8 cellular contexts compared by ENCODE assay signal in the genomic region with DNA sequence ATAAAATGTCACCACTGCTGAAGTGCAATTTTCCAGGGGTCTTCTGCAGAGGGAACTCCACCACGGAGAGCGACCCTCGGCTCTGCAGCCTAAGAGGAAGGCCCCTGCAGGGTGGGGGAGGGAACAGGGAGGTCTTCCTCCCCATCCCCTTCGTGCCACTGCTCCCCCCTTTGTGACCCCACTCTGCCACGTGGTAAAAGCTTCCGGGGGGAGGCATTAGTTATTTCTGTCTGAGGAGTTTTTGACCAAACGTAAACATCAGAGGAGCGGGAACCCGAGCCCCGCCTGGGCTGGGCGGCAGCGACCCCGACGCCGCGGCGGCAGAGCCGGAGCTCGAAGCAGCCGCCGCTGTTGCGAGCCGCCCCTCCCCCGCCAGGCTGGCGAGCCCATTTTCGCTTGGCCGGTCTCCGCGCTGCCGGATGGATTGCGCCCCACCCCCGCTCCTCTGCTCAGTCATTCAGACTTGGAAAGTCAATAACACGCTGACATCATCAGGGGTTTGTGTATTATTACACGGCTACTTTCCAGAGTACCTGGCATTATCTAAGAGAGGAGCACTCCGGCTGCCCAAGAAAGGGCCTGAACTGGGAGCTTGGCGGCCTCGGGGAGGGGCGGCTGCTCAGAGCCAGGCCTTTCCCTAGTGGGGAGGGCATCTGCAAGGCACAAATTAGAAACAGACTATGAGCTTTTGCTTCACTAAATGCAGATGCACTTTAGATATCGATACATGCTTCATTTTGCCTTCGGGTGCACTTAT.
DNase-seq lines count a peak whose midpoint lies in the region; ATAC-seq and TF ChIP-seq lines count a peak whose summit lies in the region.

No MANE protein-coding gene starts in this region.

- H3K27ac Mint-ChIP-seq in activated T-cell treated with anti-CD3 and anti-CD28 coated beads, Interleukin-2, amount 50 U/mL, for 24 hours, result peak overlapping the region; percentile 97

- peak; percentile 79 for TF ChIP-seq RAD21 in Ishikawa (IDR thresholded peaks at IDR 0.05; ENCODE audit: low read depth)

- H3K4me1 ChIP-seq in mucosa of stomach (ENCODE audit: control insufficient read depth, insufficient read depth, low read length), result peaks cover 64% of the 10 kb centered on the region

- no peaks in the 10 kb centered on the region for H3K27me3 Mint-ChIP-seq in activated T-cell treated with anti-CD3 and anti-CD28 coated beads, Interleukin-2, amount 50 U/mL, for 24 hours

- H3K4me1 Mint-ChIP-seq in activated T-cell treated with anti-CD3 and anti-CD28 coated beads, Interleukin-2, amount 50 U/mL, for 24 hours (ENCODE audit: low read depth), result peaks cover 59% of the 10 kb centered on the region

- H3K9ac ChIP-seq in mucosa of stomach (ENCODE audit: low read length), result peak overlapping the region; percentile 80

- H3K27me3 ChIP-seq in mucosa of stomach (ENCODE audit: control insufficient read depth, insufficient read depth, low read length), result no peaks in the 10 kb centered on the region

- peak overlapping the region; percentile 65 for H3K4me3 ChIP-seq in mucosa of stomach (ENCODE audit: low read length)

- DNase-seq in DMS153 (lab: John Stamatoyannopoulos, UW) (peak; percentile 99), OCI-M2 (lab: John Stamatoyannopoulos, UW; ENCODE audit: unreplicated experiment) (peak; percentile 83), erythroblast (lab: John Stamatoyannopoulos, UW) (peak; percentile 98)
- peak; percentile 98 for DNase-seq in activated T-cell treated with anti-CD3 and anti-CD28 coated beads, Interleukin-2, amount 50 U/mL, for 24 hours
- DNase-seq in stimulated activated CD8-positive, alpha-beta memory T cell treated with anti-CD3 and anti-CD28 coated beads, Interleukin-4, amount 100 ng/mL, for 48 hours, result peak; percentile 97

- peak; percentile 70 for TF ChIP-seq POLR2A in erythroblast (IDR thresholded peaks at IDR 0.05; ENCODE audit: low read length)

- no peaks in the 10 kb centered on the region for H3K9me3 ChIP-seq in mucosa of stomach (ENCODE audit: control insufficient read depth, low read length)

- no peaks in the 10 kb centered on the region for H3K36me3 Mint-ChIP-seq in activated T-cell treated with anti-CD3 and anti-CD28 coated beads, Interleukin-2, amount 50 U/mL, for 24 hours (ENCODE audit: low read depth)

- peak; percentile 73 for ATAC-seq in GM21619 (IDR thresholded peaks at IDR 0.05; ENCODE audit: unreplicated experiment)

- peak overlapping the region; percentile 74 for H3K4me3 Mint-ChIP-seq in activated T-cell treated with anti-CD3 and anti-CD28 coated beads, Interleukin-2, amount 50 U/mL, for 24 hours

- H3K36me3 ChIP-seq in mucosa of stomach (ENCODE audit: control insufficient read depth, insufficient read depth, low read length), result no peaks in the 10 kb centered on the region

- peak; percentile 99 for TF ChIP-seq EP300 in Ishikawa (IDR thresholded peaks at IDR 0.05; ENCODE audit: borderline replicate concordance)

- no peaks in the 10 kb centered on the region for H3K9me3 Mint-ChIP-seq in activated T-cell treated with anti-CD3 and anti-CD28 coated beads, Interleukin-2, amount 50 U/mL, for 24 hours

TF ChIP-seq in Ishikawa, 13 proteins besides CTCF, POLR2A, EP300 and RAD21:
- peak; percentile 96 for TF ChIP-seq ZBTB7A (IDR thresholded peaks at IDR 0.05; ENCODE audit: low read depth)
- TF ChIP-seq EGR1 (IDR thresholded peaks at IDR 0.05), result peak; percentile 96
- TF ChIP-seq, protein P1, sequence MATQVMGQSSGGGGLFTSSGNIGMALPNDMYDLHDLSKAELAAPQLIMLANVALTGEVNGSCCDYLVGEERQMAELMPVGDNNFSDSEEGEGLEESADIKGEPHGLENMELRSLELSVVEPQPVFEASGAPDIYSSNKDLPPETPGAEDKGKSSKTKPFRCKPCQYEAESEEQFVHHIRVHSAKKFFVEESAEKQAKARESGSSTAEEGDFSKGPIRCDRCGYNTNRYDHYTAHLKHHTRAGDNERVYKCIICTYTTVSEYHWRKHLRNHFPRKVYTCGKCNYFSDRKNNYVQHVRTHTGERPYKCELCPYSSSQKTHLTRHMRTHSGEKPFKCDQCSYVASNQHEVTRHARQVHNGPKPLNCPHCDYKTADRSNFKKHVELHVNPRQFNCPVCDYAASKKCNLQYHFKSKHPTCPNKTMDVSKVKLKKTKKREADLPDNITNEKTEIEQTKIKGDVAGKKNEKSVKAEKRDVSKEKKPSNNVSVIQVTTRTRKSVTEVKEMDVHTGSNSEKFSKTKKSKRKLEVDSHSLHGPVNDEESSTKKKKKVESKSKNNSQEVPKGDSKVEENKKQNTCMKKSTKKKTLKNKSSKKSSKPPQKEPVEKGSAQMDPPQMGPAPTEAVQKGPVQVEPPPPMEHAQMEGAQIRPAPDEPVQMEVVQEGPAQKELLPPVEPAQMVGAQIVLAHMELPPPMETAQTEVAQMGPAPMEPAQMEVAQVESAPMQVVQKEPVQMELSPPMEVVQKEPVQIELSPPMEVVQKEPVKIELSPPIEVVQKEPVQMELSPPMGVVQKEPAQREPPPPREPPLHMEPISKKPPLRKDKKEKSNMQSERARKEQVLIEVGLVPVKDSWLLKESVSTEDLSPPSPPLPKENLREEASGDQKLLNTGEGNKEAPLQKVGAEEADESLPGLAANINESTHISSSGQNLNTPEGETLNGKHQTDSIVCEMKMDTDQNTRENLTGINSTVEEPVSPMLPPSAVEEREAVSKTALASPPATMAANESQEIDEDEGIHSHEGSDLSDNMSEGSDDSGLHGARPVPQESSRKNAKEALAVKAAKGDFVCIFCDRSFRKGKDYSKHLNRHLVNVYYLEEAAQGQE (IDR thresholded peaks at IDR 0.05; ENCODE audit: low read depth), result peak; percentile 11; the same call in 1 of the 2 replicates
- peak; percentile 96 for TF ChIP-seq NFIC (IDR thresholded peaks at IDR 0.05)
- peak; percentile 99 for TF ChIP-seq TCF12 (IDR thresholded peaks at IDR 0.05; ENCODE audit: low read depth)
- peak; percentile 96 for TF ChIP-seq TEAD4 (IDR thresholded peaks at IDR 0.05)
- TF ChIP-seq CEBPB (IDR thresholded peaks at IDR 0.05), result peak; percentile 92
- TF ChIP-seq, protein P2, sequence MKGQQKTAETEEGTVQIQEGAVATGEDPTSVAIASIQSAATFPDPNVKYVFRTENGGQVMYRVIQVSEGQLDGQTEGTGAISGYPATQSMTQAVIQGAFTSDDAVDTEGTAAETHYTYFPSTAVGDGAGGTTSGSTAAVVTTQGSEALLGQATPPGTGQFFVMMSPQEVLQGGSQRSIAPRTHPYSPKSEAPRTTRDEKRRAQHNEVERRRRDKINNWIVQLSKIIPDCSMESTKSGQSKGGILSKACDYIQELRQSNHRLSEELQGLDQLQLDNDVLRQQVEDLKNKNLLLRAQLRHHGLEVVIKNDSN (IDR thresholded peaks at IDR 0.05), result peak; percentile 43
- peak; percentile 79 for TF ChIP-seq CREB1 (IDR thresholded peaks at IDR 0.05; ENCODE audit: low read depth)
- TF ChIP-seq FOXM1 (IDR thresholded peaks at IDR 0.05; ENCODE audit: borderline replicate concordance, low read depth), result peak; percentile 96
- peak; percentile 90 for TF ChIP-seq MAX (IDR thresholded peaks at IDR 0.05)
- peak; percentile 19; the same call in 1 of the 2 replicates for TF ChIP-seq TAF1 (IDR thresholded peaks at IDR 0.05; ENCODE audit: low read depth)
- TF ChIP-seq YY1 (IDR thresholded peaks at IDR 0.05; ENCODE audit: low read depth), result peak; percentile 78

Comparison
In these comparisons a context has a peak if more than half of its experiments do, and no peak if none do; other contexts are left out.
1. Peak in every context shown above with its lines: DNase-seq, ATAC-seq and H3K4me3 ChIP-seq.